20 cellular contexts compared by ENCODE assay signal in genomic region chr3:32705232-32705631, GRCh38. TPM values are rescaled to one million over a fixed set of nuclear protein-coding genes. Genes with fewer than 3 reads are reported as not detected.
A peak's percentile ranks its signal among the peaks of the same experiment; 100 is the strongest.
DNase-seq lines count a peak whose midpoint lies in the region; ATAC-seq and TF ChIP-seq lines count a peak whose summit lies in the region.
"Had no signal": no experiment of that assay in that cellular context is flagged by ENCODE, and none has a peak within 500 bp of the region (broad histone marks: within the 10 kb centered on the region; RNA-seq: fewer than 3 reads in every experiment).

No MANE protein-coding gene starts in this region.

- H3K27me3 ChIP-seq in cardiac muscle cell (no peaks in the 10 kb centered on the region), foreskin keratinocyte (no peaks in the 10 kb centered on the region)

- TF ChIP-seq POLR2A in erythroblast (IDR thresholded peaks at IDR 0.05; ENCODE audit: low read length), result no peak

- peaks cover 7% of the 10 kb centered on the region for H3K36me3 ChIP-seq in cardiac muscle cell

- H3K36me3 Mint-ChIP-seq in T-helper 17 cell (ENCODE audit: low read depth), result peaks cover 2% of the 10 kb centered on the region

- ATAC-seq in T-helper 17 cell (no peak), GM18909 (IDR thresholded peaks at IDR 0.05; ENCODE audit: poor library complexity, unreplicated experiment) (no peak), GM18519 (IDR thresholded peaks at IDR 0.05; ENCODE audit: low FRiP score, unreplicated experiment) (no peak), foreskin keratinocyte (no peak)
- ATAC-seq: Panc1 had no signal

- no peak for DNase-seq in cardiac muscle cell (ENCODE audit: low read depth in 1 of 2, low spot score in 1 of 2)
- no peak for DNase-seq in cardiac septum (ENCODE audit: low spot score)
- no peak for DNase-seq in T-helper 17 cell
- peak; percentile 28 to 66 for DNase-seq in erythroblast (lab: John Stamatoyannopoulos, UW)
- no peak for DNase-seq in foreskin keratinocyte
- DNase-seq: DMS53; NCI-H1105; NCI-H1436 treated with DMSO at 0.1 percent for 48 hours; NCI-H1930; NCI-H2107; NCI-H524; NCI-H748 treated with DMSO at 0.1 percent for 48 hours; NK-92 treated with Interleukin-12 subunit alpha and Interleukin-12 subunit beta, amount 100 ng/mL, for 24 hours; SHP77 treated with DMSO at 0.1 percent for 48 hours had no signal

- H3K4me1 ChIP-seq in cardiac muscle cell (ENCODE audit: low read depth) (peaks cover 32% of the 10 kb centered on the region), foreskin keratinocyte (no peaks in the 10 kb centered on the region)

- H3K4me3 ChIP-seq in cardiac muscle cell, result no peak overlapping the region
- H3K4me3 ChIP-seq: SK-N-MC had no signal

- peak overlapping the region; percentile 43 for H3K27ac Mint-ChIP-seq in T-helper 17 cell
- H3K27ac Mint-ChIP-seq: IgD-negative memory B cell had no signal

- H3K4me3 Mint-ChIP-seq in T-helper 17 cell, result no peak overlapping the region
- H3K4me3 Mint-ChIP-seq: IgD-negative memory B cell had no signal

- TF ChIP-seq CTCF in cardiac muscle cell (IDR thresholded peaks at IDR 0.05; ENCODE audit: low read depth, low read length), result no peak
- no peak for TF ChIP-seq CTCF in foreskin keratinocyte (conservative IDR thresholded peaks at IDR 0.05)

- H3K4me1 Mint-ChIP-seq in T-helper 17 cell, result peaks cover 26% of the 10 kb centered on the region

- no peaks in the 10 kb centered on the region for H3K27me3 Mint-ChIP-seq in T-helper 17 cell
- H3K27me3 Mint-ChIP-seq: IgD-negative memory B cell had no signal

- intact Hi-C loops in cardiac septum (cut with DNase I), result no loop called here

- no peaks in the 10 kb centered on the region for H3K9me3 ChIP-seq in cardiac muscle cell (ENCODE audit: low read depth)
- H3K9me3 ChIP-seq in T-helper 17 cell (ENCODE audit: control insufficient read depth, low read length, poor library complexity, severe bottlenecking), result no peaks in the 10 kb centered on the region

- H3K27ac ChIP-seq in cardiac muscle cell (peak overlapping the region; percentile 45), foreskin keratinocyte (no peak overlapping the region)
- H3K27ac ChIP-seq: HL-60, SK-N-MC had no signal

RNA-seq across cellular contexts. Expression of gene CNOT10, which starts 20.2 kb away (rescaled TPM):
- total RNA-seq in cardiac muscle cell, result 18.6 and 22.2 TPM in 2 replicates
- 25.7 and 30.5 TPM in 2 replicates for polyA plus RNA-seq in cardiac muscle cell
- total RNA-seq in cardiac septum, result 13.2 TPM
- 10 to 100 TPM; 41.2 to 41.7 TPM for total RNA-seq in T-helper 17 cell
- total RNA-seq in foreskin keratinocyte, result 23.8 and 26.0 TPM in 2 replicates
- 22.6 and 23.1 TPM in 2 replicates for polyA plus RNA-seq in foreskin keratinocyte

Comparison
In these comparisons a context has a peak if more than half of its experiments do, and no peak if none do; other contexts are left out.
1. DNase-seq: peak in erythroblast (2 of 2); none in cardiac muscle cell (0 of 2), cardiac septum (single experiment), T-helper 17 cell (0 of 3) and foreskin keratinocyte (0 of 2).